In the genomic region with DNA sequence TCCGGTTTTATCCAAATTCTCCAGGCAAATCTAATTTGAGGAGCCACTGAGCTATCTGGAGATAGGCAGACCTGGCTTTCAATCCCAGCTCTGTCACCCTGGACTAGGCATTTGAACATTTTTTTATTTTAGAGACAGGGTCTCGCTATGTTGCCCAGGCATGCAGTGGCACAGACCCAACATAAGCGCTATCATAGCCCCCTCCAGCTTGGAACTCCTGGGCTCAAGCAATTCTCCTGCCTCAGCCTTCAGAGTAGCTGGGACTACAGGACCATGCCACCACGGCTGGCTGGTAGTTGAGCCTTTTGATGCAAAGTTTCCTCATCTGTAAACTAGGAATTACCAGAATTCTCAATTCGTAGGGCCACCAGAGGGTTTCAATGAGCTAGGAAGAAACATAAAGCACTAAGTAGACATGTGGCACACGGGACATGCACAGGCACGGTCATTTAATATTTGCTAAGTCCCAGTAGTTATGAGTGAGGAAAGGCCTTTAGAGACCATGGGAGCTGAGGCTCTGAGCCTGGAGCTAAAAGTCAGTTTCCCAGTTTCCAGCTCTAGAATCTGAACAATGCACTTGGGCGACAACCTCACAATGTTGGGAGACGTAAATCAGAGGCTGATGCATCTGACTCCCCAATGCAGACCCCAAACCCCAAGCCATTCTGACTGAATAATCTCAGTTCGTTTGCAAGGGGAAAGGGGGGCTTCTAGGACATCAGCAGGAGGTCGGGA, we compare ENCODE assay signal across 10 cellular contexts. TPM values are rescaled to one million over a fixed set of nuclear protein-coding genes. Genes with fewer than 3 reads are reported as not detected.
DNase-seq lines count a peak whose midpoint lies in the region; ATAC-seq and TF ChIP-seq lines count a peak whose summit lies in the region.
"Had no signal": no experiment of that assay in that cellular context is flagged by ENCODE, and none has a peak within 500 bp of the region (broad histone marks: within the 10 kb centered on the region; RNA-seq: fewer than 3 reads in every experiment).

No MANE protein-coding gene starts in this region.

- H3K4me1 ChIP-seq in lung (ENCODE audit: control insufficient read depth in 2 of 2, insufficient read depth in 2 of 2, low read length in 2 of 2) = peaks cover 2 to 15% of the 10 kb centered on the region in 2 donors

- H3K4me3 ChIP-seq in lung = peak overlapping the region; percentile 72

- H3K36me3 ChIP-seq in lung (ENCODE audit: control insufficient read depth in 2 of 2, insufficient read depth in 2 of 2, low read length in 2 of 2) = peaks cover 8 to 32% of the 10 kb centered on the region in 2 donors

- BruUV-seq in MCF 10A (replicated peaks; lab: Mats Ljungman, UMichigan) = no TSS peak

- ATAC-seq in activated T-cell treated with anti-CD3 and anti-CD28 coated beads, Interleukin-2, amount 50 U/mL, for 72 hours (replicated peaks in 1 of 2) = no peak
- ATAC-seq in lung (ENCODE audit: insufficient read depth, low FRiP score) = no peak
- no peak for ATAC-seq in GM18517 (IDR thresholded peaks at IDR 0.05; ENCODE audit: unreplicated experiment)

- H3K9me3 Mint-ChIP-seq in activated T-cell treated with anti-CD3 and anti-CD28 coated beads, Interleukin-2, amount 50 U/mL, for 72 hours = no peaks in the 10 kb centered on the region
- H3K9me3 Mint-ChIP-seq in MCF 10A (ENCODE audit: unreplicated experiment) = no peaks in the 10 kb centered on the region
- no peaks in the 10 kb centered on the region for H3K9me3 Mint-ChIP-seq in type B pancreatic cell

- no peaks in the 10 kb centered on the region for H3K27me3 Mint-ChIP-seq in activated T-cell treated with anti-CD3 and anti-CD28 coated beads, Interleukin-2, amount 50 U/mL, for 72 hours (ENCODE audit: low read depth)
- H3K27me3 Mint-ChIP-seq in MCF 10A (ENCODE audit: insufficient read depth, unreplicated experiment) (no peaks in the 10 kb centered on the region), type B pancreatic cell (peaks cover 3% of the 10 kb centered on the region)

- peak overlapping the region; percentile 90 for H3K27ac Mint-ChIP-seq in activated T-cell treated with anti-CD3 and anti-CD28 coated beads, Interleukin-2, amount 50 U/mL, for 72 hours
- H3K27ac Mint-ChIP-seq in MCF 10A (ENCODE audit: low read depth, unreplicated experiment) = peak overlapping the region; percentile 96
- H3K27ac Mint-ChIP-seq in type B pancreatic cell = peak overlapping the region; percentile 96

- H3K4me3 Mint-ChIP-seq in activated T-cell treated with anti-CD3 and anti-CD28 coated beads, Interleukin-2, amount 50 U/mL, for 72 hours = peak overlapping the region; percentile 95 to 97
- H3K4me3 Mint-ChIP-seq in MCF 10A (ENCODE audit: unreplicated experiment) (peak overlapping the region; percentile 96), type B pancreatic cell (peak overlapping the region; percentile 97)

- no peaks in the 10 kb centered on the region for H3K9me3 ChIP-seq in lung (ENCODE audit: control insufficient read depth in 2 of 2, insufficient read depth in 1 of 2, low read length in 1 of 2)

- H3K27ac ChIP-seq in lung (ENCODE audit: low read depth in 1 of 2, low read length in 1 of 2) = no peak overlapping the region

- no peaks in the 10 kb centered on the region for H3K27me3 ChIP-seq in lung (ENCODE audit: control insufficient read depth, insufficient read depth)

- intact Hi-C loops in MCF 10A (cut with micrococcal nuclease) = loop anchor here (2.0 kb wide), 1 partner anchor 93 kb away; no protein-coding TSS in a partner anchor

- WGBS in lung, 2 donors = 50 to 61% methylated on average over 11 of the region's 11 CpGs

- CTCF ChIA-PET in MCF 10A (lab: Yijun Ruan, JAX) = interaction anchor here (0.6 to 1.1 kb wide), 3 partner anchors 64 to 137 kb away, joined by 3 read pairs; no protein-coding TSS in a partner anchor

- H3K36me3 Mint-ChIP-seq in activated T-cell treated with anti-CD3 and anti-CD28 coated beads, Interleukin-2, amount 50 U/mL, for 72 hours (ENCODE audit: insufficient read depth in 2 of 2) = peaks cover 7 to 13% of the 10 kb centered on the region in 2 donors
- H3K36me3 Mint-ChIP-seq in MCF 10A (ENCODE audit: insufficient read depth, unreplicated experiment) = peaks cover 52% of the 10 kb centered on the region
- H3K36me3 Mint-ChIP-seq in type B pancreatic cell = peaks cover 10% of the 10 kb centered on the region

- TF ChIP-seq CTCF in MCF 10A (IDR thresholded peaks at IDR 0.05; ENCODE audit: unreplicated experiment) (no peak), lung (IDR thresholded peaks at IDR 0.05; ENCODE audit: control extremely low read depth, extremely low read depth) (no peak), type B pancreatic cell (conservative IDR thresholded peaks at IDR 0.05) (no peak)

- POLR2A ChIA-PET in MCF 10A (lab: Yijun Ruan, JAX) = interaction anchor here (0.6 to 6.5 kb wide), 15 partner anchors 8 to 140 kb away, joined by 3 to 79 read pairs (median 3); partner anchors contain the start of genes FLYWCH2, KCTD5, PRSS22 and SRRM2

- DNase-seq in activated T-cell treated with anti-CD3 and anti-CD28 coated beads, Interleukin-2, amount 50 U/mL, for 72 hours = no peak
- DNase-seq in activated T-cell treated with anti-CD3 and anti-CD28 coated beads, Interleukin-2, amount 50 U/mL, for 48 hours = no peak
- DNase-seq in MCF 10A (ENCODE audit: unreplicated experiment) (no peak), lung (ENCODE audit: low spot score) (no peak), type B pancreatic cell (ENCODE audit: extremely low spot score, unreplicated experiment) (no peak), COLO829 (ENCODE audit: low spot score) (no peak)
- no peak for DNase-seq in activated CD4-positive, CD25-positive, alpha-beta regulatory T cell treated with anti-CD3 and anti-CD28 coated beads, Interleukin-2, amount 50 U/mL, for 72 hours

- peaks cover 48% of the 10 kb centered on the region for H3K4me1 Mint-ChIP-seq in activated T-cell treated with anti-CD3 and anti-CD28 coated beads, Interleukin-2, amount 50 U/mL, for 72 hours (ENCODE audit: low read depth)
- H3K4me1 Mint-ChIP-seq in MCF 10A (ENCODE audit: insufficient read depth, unreplicated experiment) = peaks cover 24% of the 10 kb centered on the region
- H3K4me1 Mint-ChIP-seq in type B pancreatic cell (ENCODE audit: unreplicated experiment) = peaks cover 19% of the 10 kb centered on the region

RNA-seq across cellular contexts. Expression of gene ELOB, which starts 1.1 kb away (rescaled TPM):
- total RNA-seq in activated T-cell treated with anti-CD3 and anti-CD28 coated beads, Interleukin-2, amount 50 U/mL, for 72 hours = 100 to 1,000 TPM; 158 to 208 TPM
- total RNA-seq in MCF 10A (2022) (438 and 504 TPM in 2 replicates), lung (100 to 1,000 TPM in 1 of 2 donors, 10 to 100 TPM in 1; 87.0 to 285 TPM), type B pancreatic cell (ENCODE audit: low replicate concordance) (237 and 243 TPM in 2 replicates)
- polyA plus RNA-seq in lung = 100 to 1,000 TPM; 408 to 740 TPM

RNA-seq across cellular contexts. Expression of gene PRSS33, which starts 11.4 kb away (rescaled TPM):
- under 1 TPM in 1 of 2 donors, not detected in 1; 0.46 TPM for total RNA-seq in activated T-cell treated with anti-CD3 and anti-CD28 coated beads, Interleukin-2, amount 50 U/mL, for 72 hours
- not detected in 2 replicates for total RNA-seq in MCF 10A (2022)
- total RNA-seq in lung = under 1 TPM in 1 of 2 donors, not detected in 1; 0.12 TPM
- polyA plus RNA-seq in lung = under 1 TPM in 1 of 2 donors, not detected in 1; 0.08 TPM
- total RNA-seq in type B pancreatic cell (ENCODE audit: low replicate concordance) = 0.39 and 2.4 TPM in 2 replicates
- total RNA-seq: Daoy, dermis microvascular lymphatic vessel endothelial cell had no signal

RNA-seq across cellular contexts. Expression of gene PRSS41, which starts 22.3 kb away (rescaled TPM):
- total RNA-seq in activated T-cell treated with anti-CD3 and anti-CD28 coated beads, Interleukin-2, amount 50 U/mL, for 72 hours = under 1 TPM in 1 of 2 donors, not detected in 1; 0.29 TPM
- not detected in 2 replicates for total RNA-seq in MCF 10A (2022)
- total RNA-seq in lung = not detected
- not detected for polyA plus RNA-seq in lung
- total RNA-seq in type B pancreatic cell (ENCODE audit: low replicate concordance) = not detected in 2 replicates
- total RNA-seq: Daoy, dermis microvascular lymphatic vessel endothelial cell had no signal

RNA-seq across cellular contexts. Expression of gene SRRM2, which starts 23.5 kb away (rescaled TPM):
- total RNA-seq in activated T-cell treated with anti-CD3 and anti-CD28 coated beads, Interleukin-2, amount 50 U/mL, for 72 hours = 100 to 1,000 TPM; 696 to 731 TPM
- total RNA-seq in MCF 10A (2022) (710 and 779 TPM in 2 replicates), lung (100 to 1,000 TPM; 316 to 541 TPM), type B pancreatic cell (ENCODE audit: low replicate concordance) (620 and 749 TPM in 2 replicates)
- polyA plus RNA-seq in lung = 100 to 1,000 TPM; 353 to 589 TPM

RNA-seq across cellular contexts. Expression of gene PRSS21, which starts 41.1 kb away (rescaled TPM):
- 10 to 100 TPM in 1 of 2 donors, 1 to 10 TPM in 1; 2.4 to 10.3 TPM for total RNA-seq in activated T-cell treated with anti-CD3 and anti-CD28 coated beads, Interleukin-2, amount 50 U/mL, for 72 hours
- 16.4 TPM in 2 replicates for total RNA-seq in MCF 10A (2022)
- total RNA-seq in lung = 1 to 10 TPM in 1 of 2 donors, not detected in 1; 7.9 TPM
- polyA plus RNA-seq in lung = 1 to 10 TPM in 1 of 2 donors, under 1 TPM in 1; 0.77 to 4.2 TPM
- total RNA-seq in type B pancreatic cell (ENCODE audit: low replicate concordance) = not detected in 2 replicates
- total RNA-seq: Daoy had no signal
